Comparison of ENCODE assay signal across 8 cellular contexts in genomic region chr18:3448845-3449701, GRCh38. TPM values are rescaled to one million over a fixed set of nuclear protein-coding genes. Genes with fewer than 3 reads are reported as not detected.
DNase-seq lines count a peak whose midpoint lies in the region; ATAC-seq and TF ChIP-seq lines count a peak whose summit lies in the region.

No MANE protein-coding gene starts in this region.

- H3K27ac Mint-ChIP-seq in T-cell: peak overlapping the region; percentile 99

- ATAC-seq in GM21619 (IDR thresholded peaks at IDR 0.05; ENCODE audit: unreplicated experiment) (peak; percentile 45), T-cell (replicated peaks in 1 of 4) (peak; percentile 49 to 63 (median 50)), left ventricle myocardium superior (peak; percentile 44)

- peak overlapping the region; percentile 78 for H3K4me2 ChIP-seq in KMS-11

- WGBS in adrenal gland, 4 donors: 0 to 1% (median 0%) methylated on average over 24 to 57 of the region's 57 CpGs

- peak overlapping the region; percentile 85 for H3K9ac ChIP-seq in KMS-11

- DNase-seq in EH (ENCODE audit: low read depth) (peak; percentile 98), T-cell (peak; percentile 66 to 89 (median 78)), adrenal gland (peak; percentile 81 to 91 (median 91)), left ventricle myocardium superior (peak; percentile 87), retina (peak; percentile 76), NCI-H774 (lab: John Stamatoyannopoulos, UW) (no peak)

- H3K79me2 ChIP-seq in KMS-11 (ENCODE audit: insufficient read depth, low read depth): peaks cover 19% of the 10 kb centered on the region; the same call in 1 of the 2 replicates

- H3K36me3 ChIP-seq in KMS-11 (ENCODE audit: insufficient read depth) (no peaks in the 10 kb centered on the region), adrenal gland (replicated peaks in 1 of 2) (no peaks in the 10 kb centered on the region)

- H3K27me3 ChIP-seq in KMS-11 (ENCODE audit: insufficient read depth, low read depth) (no peaks in the 10 kb centered on the region), adrenal gland (no peaks in the 10 kb centered on the region)

- intact Hi-C loops in adrenal gland (cut with DNase I): no loop called here
- intact Hi-C loops in left ventricle myocardium superior (cut with micrococcal nuclease): no loop called here

- CTCF ChIA-PET in T-cell (lab: Charles Lee): interaction anchor here (0.6 to 2.7 kb wide), 5 partner anchors 9 to 145 kb away, joined by 4 to 20 read pairs (median 6); no protein-coding TSS in a partner anchor

- no peaks in the 10 kb centered on the region for H4K20me1 ChIP-seq in KMS-11 (ENCODE audit: insufficient read depth)

- H3K4me3 Mint-ChIP-seq in T-cell: peak overlapping the region; percentile 91 to 95 (median 94)

- H3K9me3 ChIP-seq in adrenal gland (replicated peaks in 1 of 3): no peaks in the 10 kb centered on the region

- TF ChIP-seq POLR2A in adrenal gland (IDR thresholded peaks at IDR 0.05): peak; percentile 62 to 88

- TF ChIP-seq CTCF in KMS-11 (conservative IDR thresholded peaks at IDR 0.05; ENCODE audit: low read depth, low read length) (no peak), adrenal gland (IDR thresholded peaks at IDR 0.05) (no peak)

- H3K4me1 ChIP-seq in KMS-11 (ENCODE audit: low read depth, poor library complexity, severe bottlenecking): peaks cover 27% of the 10 kb centered on the region
- H3K4me1 ChIP-seq in adrenal gland (replicated peaks in 1 of 2): peaks cover 21 to 28% of the 10 kb centered on the region in 2 donors

- H3K9me3 Mint-ChIP-seq in T-cell: no peaks in the 10 kb centered on the region

- no peaks in the 10 kb centered on the region for H3K36me3 Mint-ChIP-seq in T-cell

- no peaks in the 10 kb centered on the region for H3K27me3 Mint-ChIP-seq in T-cell

- H3K4me3 ChIP-seq in KMS-11 (IDR thresholded peaks at IDR 0.05; ENCODE audit: insufficient read depth, low read depth, low read length): no peak overlapping the region
- H3K4me3 ChIP-seq in adrenal gland: peak overlapping the region in 3 of 4 donors; percentile 58 to 95 (median 70)

- H3K4me1 Mint-ChIP-seq in T-cell: peaks cover 28 to 44% (median 37%) of the 10 kb centered on the region in 3 donors

- POLR2A ChIA-PET in T-cell (lab: Charles Lee): interaction anchor here (0.6 to 3.1 kb wide), 12 partner anchors 9 to 813 kb away, joined by 3 to 28 read pairs (median 4); no protein-coding TSS in a partner anchor

- peak overlapping the region; percentile 94 for H3K27ac ChIP-seq in KMS-11
- H3K27ac ChIP-seq in adrenal gland: peak overlapping the region; percentile 96 to 99 (median 97)

- peak overlapping the region; percentile 51 for H2AFZ ChIP-seq in KMS-11 (ENCODE audit: low read depth)

RNA-seq across cellular contexts. Expression of gene TGIF1, which starts 0.9 kb away (rescaled TPM):
- total RNA-seq in T-cell: 10 to 100 TPM; 40.5 to 90.5 (median 81.8) TPM
- 10 to 100 TPM; 25.7 to 83.1 (median 61.1) TPM for total RNA-seq in adrenal gland
- polyA plus RNA-seq in adrenal gland: 10 to 100 TPM; 40.9 to 53.2 (median 45.1) TPM
- 10.0 TPM for total RNA-seq in left ventricle myocardium superior
